ENCODE assay signal across 24 cellular contexts in the genomic region with DNA sequence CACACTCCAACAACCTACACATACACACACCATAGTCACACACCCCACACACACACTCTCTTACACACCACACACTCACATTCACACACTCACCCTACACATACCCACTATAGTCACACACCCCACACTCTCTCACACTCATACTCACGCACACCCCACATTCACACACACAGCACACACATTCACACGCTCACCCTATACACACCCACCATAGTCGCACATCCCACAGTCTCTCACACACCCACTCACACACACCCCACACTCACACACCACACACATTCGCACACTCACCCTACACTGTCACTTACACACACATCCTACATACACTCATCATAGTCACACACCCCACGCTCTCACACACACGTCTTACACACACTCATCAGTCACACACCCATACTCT.
"Had no signal": no experiment of that assay in that cellular context is flagged by ENCODE, and none has a peak within 500 bp of the region (broad histone marks: within the 10 kb centered on the region; RNA-seq: fewer than 3 reads in every experiment).

No MANE protein-coding gene starts in this region.

- FAIRE-seq: kidney had no signal

- H3K27me3 ChIP-seq: ascending aorta, brain microvascular endothelial cell, right lobe of liver had no signal

- H3K4me3 ChIP-seq: ascending aorta, heart left ventricle, right lobe of liver, stomach, tibial artery had no signal

- H3K4me1 ChIP-seq: ascending aorta, heart left ventricle, right lobe of liver, stomach, tibial artery had no signal

- ATAC-seq: effector memory CD8-positive, alpha-beta T cell had no signal

- H3K27ac ChIP-seq: ascending aorta, brain microvascular endothelial cell, heart left ventricle, neutrophil, right lobe of liver, stomach, tibial artery had no signal

- H3K27ac Mint-ChIP-seq: activated naive CD4-positive, alpha-beta T cell treated with anti-CD3 and anti-CD28 coated beads, Interleukin-2, amount 10 ng/mL, durations not matched to agents 7 days and 5 days; activated naive CD8-positive, alpha-beta T cell treated with anti-CD3 and anti-CD28 coated beads, Interleukin-2, amount 10 ng/mL, durations not matched to agents 7 days and 5 days; effector memory CD8-positive, alpha-beta T cell; immature natural killer cell; nephron; T-helper 2 cell treated with Interferon-gamma antibody and Interleukin-4, amounts not matched to agents 5 μg/mL and 100 μg/mL, for 36 hours had no signal

- H3K4me1 Mint-ChIP-seq: activated naive CD4-positive, alpha-beta T cell treated with anti-CD3 and anti-CD28 coated beads, Interleukin-2, amount 10 ng/mL, durations not matched to agents 7 days and 5 days; activated naive CD8-positive, alpha-beta T cell treated with anti-CD3 and anti-CD28 coated beads, Interleukin-2, amount 10 ng/mL, durations not matched to agents 7 days and 5 days; immature natural killer cell had no signal

- H3K36me3 Mint-ChIP-seq: activated naive CD4-positive, alpha-beta T cell treated with anti-CD3 and anti-CD28 coated beads, Interleukin-2, amount 10 ng/mL, durations not matched to agents 7 days and 5 days; activated naive CD8-positive, alpha-beta T cell treated with anti-CD3 and anti-CD28 coated beads, Interleukin-2, amount 10 ng/mL, durations not matched to agents 7 days and 5 days; immature natural killer cell had no signal

- H3K9me3 ChIP-seq: ascending aorta, heart left ventricle, neutrophil, right lobe of liver, stomach, tibial artery had no signal

- H3K4me3 Mint-ChIP-seq: activated naive CD4-positive, alpha-beta T cell treated with anti-CD3 and anti-CD28 coated beads, Interleukin-2, amount 10 ng/mL, durations not matched to agents 7 days and 5 days; activated naive CD8-positive, alpha-beta T cell treated with anti-CD3 and anti-CD28 coated beads, Interleukin-2, amount 10 ng/mL, durations not matched to agents 7 days and 5 days; effector memory CD8-positive, alpha-beta T cell; immature natural killer cell; nephron; T-helper 2 cell treated with Interferon-gamma antibody and Interleukin-4, amounts not matched to agents 5 μg/mL and 100 μg/mL, for 36 hours had no signal

- H3K9me3 Mint-ChIP-seq: activated naive CD4-positive, alpha-beta T cell treated with anti-CD3 and anti-CD28 coated beads, Interleukin-2, amount 10 ng/mL, durations not matched to agents 7 days and 5 days; activated naive CD8-positive, alpha-beta T cell treated with anti-CD3 and anti-CD28 coated beads, Interleukin-2, amount 10 ng/mL, durations not matched to agents 7 days and 5 days; effector memory CD8-positive, alpha-beta T cell; immature natural killer cell; nephron; T-helper 2 cell treated with Interferon-gamma antibody and Interleukin-4, amounts not matched to agents 5 μg/mL and 100 μg/mL, for 36 hours had no signal

- DNase-seq: activated CD4-positive, alpha-beta T cell treated with anti-CD3 and anti-CD28 coated beads for 4 hours; activated CD4-positive, alpha-beta T cell treated with anti-CD3 and anti-CD28 coated beads, Interleukin-2, amount 50 U/mL, for 4 hours; activated CD8-positive, alpha-beta memory T cell treated with anti-CD3 and anti-CD28 coated beads for 24 hours; activated gamma-delta T cell; activated naive CD4-positive, alpha-beta T cell treated with anti-CD3 and anti-CD28 coated beads, Interleukin-2, amount 10 ng/mL, durations not matched to agents 7 days and 5 days; activated naive CD8-positive, alpha-beta T cell treated with anti-CD3 and anti-CD28 coated beads, Interleukin-2, amount 10 ng/mL, durations not matched to agents 7 days and 5 days; brain microvascular endothelial cell; caudate nucleus; cortex of kidney; effector memory CD8-positive, alpha-beta T cell; foreskin fibroblast; heart left ventricle; hypothalamus; immature natural killer cell; kidney; right lobe of liver; stimulated activated CD4-positive, alpha-beta T cell treated with anti-CD3 and anti-CD28 coated beads, Interleukin-2, amount 100 ng/mL, for 48 hours; stomach; T-helper 1 cell; tibial artery had no signal

- H3K36me3 ChIP-seq: ascending aorta, brain microvascular endothelial cell, heart left ventricle, neutrophil, right lobe of liver, stomach, tibial artery had no signal
